ENCODE assay signal across 12 cellular contexts in genomic region chr3:158809642-158810041, GRCh38. TPM values are rescaled to one million over a fixed set of nuclear protein-coding genes. Genes with fewer than 3 reads are reported as not detected.
DNase-seq lines count a peak whose midpoint lies in the region; ATAC-seq and TF ChIP-seq lines count a peak whose summit lies in the region.
"Had no signal": no experiment of that assay in that cellular context is flagged by ENCODE, and none has a peak within 500 bp of the region (broad histone marks: within the 10 kb centered on the region; RNA-seq: fewer than 3 reads in every experiment).

No MANE protein-coding gene starts in this region.

- intact Hi-C loops in activated CD8-positive, alpha-beta T cell treated with anti-CD3 and anti-CD28 coated beads for 36 hours (cut with micrococcal nuclease) = no loop called here
- intact Hi-C loops in lower lobe of right lung (cut with DNase I) = no loop called here

- peaks cover 7% of the 10 kb centered on the region for H3K4me1 ChIP-seq in lower lobe of right lung

- H3K27me3 ChIP-seq in lower lobe of right lung (ENCODE audit: low read depth) = no peaks in the 10 kb centered on the region
- H3K27me3 ChIP-seq: stomach had no signal

- no peak overlapping the region for H3K4me3 ChIP-seq in lower lobe of right lung
- H3K4me3 ChIP-seq: SK-N-MC, stomach had no signal

- TF ChIP-seq CTCF in activated CD8-positive, alpha-beta T cell treated with anti-CD3 and anti-CD28 coated beads for 36 hours (IDR thresholded peaks at IDR 0.05) = no peak
- TF ChIP-seq CTCF in lower lobe of right lung (IDR thresholded peaks at IDR 0.05) = no peak

- no peaks in the 10 kb centered on the region for H3K27me3 Mint-ChIP-seq in activated CD8-positive, alpha-beta T cell treated with anti-CD3 and anti-CD28 coated beads for 36 hours

- ATAC-seq in activated CD8-positive, alpha-beta T cell treated with anti-CD3 and anti-CD28 coated beads for 36 hours = peak; percentile 75
- ATAC-seq in lower lobe of right lung = peak; percentile 67 to 77
- ATAC-seq in HG03342 (IDR thresholded peaks at IDR 0.05; ENCODE audit: unreplicated experiment) = no peak
- no peak for ATAC-seq in GM18907 (IDR thresholded peaks at IDR 0.05; ENCODE audit: unreplicated experiment)

- H3K27ac Mint-ChIP-seq in activated CD8-positive, alpha-beta T cell treated with anti-CD3 and anti-CD28 coated beads for 36 hours = no peak overlapping the region
- H3K27ac Mint-ChIP-seq: nephron had no signal

- POLR2A ChIA-PET in activated CD8-positive, alpha-beta T cell treated with anti-CD3 and anti-CD28 coated beads for 36 hours (lab: Charles Lee) = no interaction called here

- no peaks in the 10 kb centered on the region for H3K9me3 ChIP-seq in lower lobe of right lung
- H3K9me3 ChIP-seq: stomach had no signal

- H3K36me3 ChIP-seq in lower lobe of right lung = peaks cover 97% of the 10 kb centered on the region

- H3K9me3 Mint-ChIP-seq in activated CD8-positive, alpha-beta T cell treated with anti-CD3 and anti-CD28 coated beads for 36 hours = no peaks in the 10 kb centered on the region
- H3K9me3 Mint-ChIP-seq: nephron had no signal

- DNase-seq in ELR (ENCODE audit: low read depth) = peak; percentile 60
- peak; percentile 38 for DNase-seq in M059J (ENCODE audit: low read depth)
- DNase-seq in activated CD8-positive, alpha-beta T cell treated with anti-CD3 and anti-CD28 coated beads for 36 hours = no peak
- no peak for DNase-seq in lower lobe of right lung
- DNase-seq in 8988T = no peak
- DNase-seq in DMS153 treated with DMSO at 0.1 percent for 48 hours (lab: John Stamatoyannopoulos, UW; ENCODE audit: unreplicated experiment) = no peak
- DNase-seq: COR-L47, stomach had no signal

- CTCF ChIA-PET in activated CD8-positive, alpha-beta T cell treated with anti-CD3 and anti-CD28 coated beads for 36 hours (lab: Charles Lee) = interaction anchor here (0.6 to 2.2 kb wide), 6 partner anchors 11 to 196 kb away, joined by 3 to 8 read pairs (median 3); no protein-coding TSS in a partner anchor

- H3K4me1 Mint-ChIP-seq in activated CD8-positive, alpha-beta T cell treated with anti-CD3 and anti-CD28 coated beads for 36 hours (ENCODE audit: low read depth) = peaks cover 16% of the 10 kb centered on the region
- H3K4me1 Mint-ChIP-seq: nephron had no signal

- H3K36me3 Mint-ChIP-seq in activated CD8-positive, alpha-beta T cell treated with anti-CD3 and anti-CD28 coated beads for 36 hours (ENCODE audit: low read depth) = peaks cover 28% of the 10 kb centered on the region

- H3K4me3 Mint-ChIP-seq in activated CD8-positive, alpha-beta T cell treated with anti-CD3 and anti-CD28 coated beads for 36 hours = no peak overlapping the region
- H3K4me3 Mint-ChIP-seq: nephron had no signal

- peak overlapping the region; percentile 50 for H3K27ac ChIP-seq in lower lobe of right lung
- H3K27ac ChIP-seq: SK-N-MC had no signal

RNA-seq across cellular contexts. Expression of gene MFSD1, which starts 7.8 kb away (rescaled TPM):
- 139 and 180 TPM in 2 replicates for total RNA-seq in M059J (2014; rRNA removed; shearing (Covaris generic))
- 1 to 10 TPM; 9.2 to 9.7 TPM for total RNA-seq in activated CD8-positive, alpha-beta T cell treated with anti-CD3 and anti-CD28 coated beads for 36 hours
- 102 TPM for total RNA-seq in lower lobe of right lung

Comparison
In these comparisons a context has a peak if more than half of its experiments do, and no peak if none do; other contexts are left out.
1. DNase-seq: peak in ELR (single experiment) and M059J (single experiment); none in activated CD8-positive, alpha-beta T cell treated with anti-CD3 and anti-CD28 coated beads for 36 hours (single experiment), lower lobe of right lung (single experiment), 8988T (single experiment) and DMS153 treated with DMSO at 0.1 percent for 48 hours (single experiment).
2. ATAC-seq: peak in activated CD8-positive, alpha-beta T cell treated with anti-CD3 and anti-CD28 coated beads for 36 hours (single experiment) and lower lobe of right lung (2 of 2); none in HG03342 (single experiment) and GM18907 (single experiment).